ENCODE assay signal across 19 cellular contexts in the genomic region with DNA sequence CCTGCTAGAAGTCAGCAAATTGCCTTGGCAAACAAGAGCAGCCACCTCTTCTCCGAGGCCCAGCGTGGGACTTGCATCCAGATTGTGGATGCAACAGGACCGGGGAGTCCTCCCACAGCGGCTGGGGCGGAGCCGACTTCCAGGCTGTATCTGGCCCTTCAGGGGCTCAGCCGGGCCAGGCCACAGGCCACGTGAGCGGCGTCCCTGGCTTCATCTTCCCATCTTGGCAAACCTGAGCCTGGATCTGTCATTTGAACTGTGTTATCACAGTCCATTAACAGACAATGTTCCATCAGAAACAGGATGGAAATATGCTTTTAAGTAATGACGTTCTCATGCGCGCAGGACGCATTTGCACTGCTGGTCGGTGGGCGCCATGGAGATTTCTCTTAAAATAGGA.
"Had no signal": no experiment of that assay in that cellular context is flagged by ENCODE, and none has a peak within 500 bp of the region (broad histone marks: within the 10 kb centered on the region; RNA-seq: fewer than 3 reads in every experiment).

No MANE protein-coding gene starts in this region.

- ATAC-seq: activated T-cell treated with anti-CD3 and anti-CD28 coated beads, Interleukin-2, amount 50 U/mL, for 72 hours; left lobe of liver; natural killer cell treated with Interleukin-12 subunit alpha and Interleukin-12 subunit beta and Interleukin-15 and Interleukin-18, amount 100 ng/mL, for 72 hours; pancreas; stimulated activated naive CD8-positive, alpha-beta T cell treated with anti-CD3 and anti-CD28 coated beads, Interleukin-15, Interleukin-2, amounts not matched to agents 100 U/mL and 50 U/mL, for 24 hours had no signal

- H3K4me1 ChIP-seq: breast epithelium, heart right ventricle, pancreas, spleen, tibial artery had no signal

- H3K4me3 ChIP-seq: breast epithelium, heart right ventricle, pancreas, spleen, tibial artery had no signal

- H3K27ac ChIP-seq: breast epithelium, epithelial cell of prostate, heart right ventricle, pancreas, spleen, tibial artery had no signal

- H3K9me3 ChIP-seq: pancreas, tibial artery had no signal

- H3K27me3 ChIP-seq: breast epithelium, heart right ventricle, pancreas, spleen, tibial artery had no signal

- H3K36me3 ChIP-seq: breast epithelium, heart right ventricle, pancreas, spleen, tibial artery had no signal

- DNase-seq: activated CD4-positive, alpha-beta T cell treated with anti-CD3 and anti-CD28 coated beads for 1 hour; activated CD4-positive, alpha-beta T cell treated with anti-CD3 and anti-CD28 coated beads, Interleukin-2, amount 50 U/mL, for 4 hours; activated effector memory CD4-positive, alpha-beta T cell treated with Interleukin-2 at 50 U/mL for 16 hours; activated naive CD4-positive, alpha-beta T cell treated with anti-CD3 and anti-CD28 coated beads for 36 hours; activated naive CD8-positive, alpha-beta T cell treated with anti-CD3 and anti-CD28 coated beads, Interleukin-2, amount 10 ng/mL, durations not matched to agents 7 days and 5 days; activated T-cell treated with anti-CD3 and anti-CD28 coated beads, Interleukin-2, amount 50 U/mL, for 72 hours; amniotic stem cell; kidney; spleen; stimulated activated CD4-positive, alpha-beta T cell treated with anti-CD3 and anti-CD28 coated beads, Interleukin-4, amount 100 ng/mL, for 4 hours; stimulated activated naive CD8-positive, alpha-beta T cell treated with anti-CD3 and anti-CD28 coated beads, Interleukin-15, Interleukin-2, amounts not matched to agents 100 U/mL and 50 U/mL, for 24 hours; T-helper 1 cell had no signal
